Comparison of ENCODE assay signal across 2 cellular contexts in genomic region chr1:65308781-65309316, GRCh38.
TF ChIP-seq lines count a peak whose summit lies in the region.

No MANE protein-coding gene starts in this region.

TF ChIP-seq in HCT116, 20 proteins besides CTCF, POLR2A, EP300 and RAD21 (continued from another document):
- TF ChIP-seq CEBPB (IDR thresholded peaks at IDR 0.05; ENCODE audit: low read depth) (no peak), CBX3 (IDR thresholded peaks at IDR 0.05; ENCODE audit: low read depth) (no peak), SRF (IDR thresholded peaks at IDR 0.05; ENCODE audit: low read depth) (no peak), MAX (IDR thresholded peaks at IDR 0.05) (no peak), ELF1 (IDR thresholded peaks at IDR 0.05; ENCODE audit: borderline replicate concordance, low read depth) (no peak), EZH2 (IDR thresholded peaks at IDR 0.05) (no peak), ZFX (IDR thresholded peaks at IDR 0.05) (no peak), FOSL1 (IDR thresholded peaks at IDR 0.05; ENCODE audit: low read depth) (no peak), EGR1 (IDR thresholded peaks at IDR 0.05; ENCODE audit: low read depth) (no peak), ZBTB33 (IDR thresholded peaks at IDR 0.05; ENCODE audit: extremely low read depth, insufficient replicate concordance, low read length) (no peak)

TF ChIP-seq in neural cell, 6 proteins besides CTCF, POLR2A, EP300 and RAD21 (continued from another document):
- TF ChIP-seq REST (IDR thresholded peaks at IDR 0.05; ENCODE audit: borderline replicate concordance): no peak
- TF ChIP-seq EZH2 (IDR thresholded peaks at IDR 0.05; ENCODE audit: borderline replicate concordance, insufficient read depth, low read length, poor library complexity, severe bottlenecking): no peak
